Comparison of ENCODE assay signal across 24 cellular contexts in the genomic region with DNA sequence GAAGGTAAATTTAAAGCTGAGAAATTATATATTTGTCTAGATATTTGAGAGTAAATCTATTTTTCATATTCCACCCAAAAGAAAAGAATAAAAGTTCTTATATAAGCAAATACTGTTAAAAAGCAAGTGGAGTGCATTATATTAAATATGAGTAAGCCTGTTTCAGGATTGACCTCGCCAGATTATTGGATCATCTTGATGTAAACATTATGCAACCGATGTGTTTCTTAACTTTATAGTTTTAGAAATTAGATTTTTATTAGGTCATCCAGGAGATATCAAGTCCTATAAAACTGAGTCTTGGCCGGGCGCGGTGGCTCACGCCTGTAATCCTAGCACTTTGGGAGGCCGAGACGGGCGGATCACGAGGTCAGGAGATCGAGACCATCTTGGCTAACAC.
"Had no signal": no experiment of that assay in that cellular context is flagged by ENCODE, and none has a peak within 500 bp of the region (broad histone marks: within the 10 kb centered on the region; RNA-seq: fewer than 3 reads in every experiment).

No MANE protein-coding gene starts in this region.

- DNase-seq: colonic mucosa; cortex of kidney; dermis blood vessel endothelial cell; dorsolateral prefrontal cortex; effector CD4-positive, alpha-beta T cell; effector CD8-positive, alpha-beta T cell; effector memory CD4-positive, alpha-beta T cell; effector memory CD8-positive, alpha-beta T cell; endodermal cell; erythroblast; esophagus squamous epithelium; foreskin keratinocyte; foreskin melanocyte; gastrocnemius medialis; glutamatergic neuron; head of caudate nucleus; heart left ventricle; heart right ventricle had no signal

- H3K27ac ChIP-seq: colonic mucosa, coronary artery, dorsolateral prefrontal cortex, epithelial cell of prostate, esophagus muscularis mucosa, esophagus squamous epithelium, foreskin keratinocyte, gastrocnemius medialis, gastroesophageal sphincter, heart left ventricle, heart right ventricle had no signal

- H3K4me3 ChIP-seq: colonic mucosa, coronary artery, dorsolateral prefrontal cortex, esophagus muscularis mucosa, esophagus squamous epithelium, gastrocnemius medialis, gastroesophageal sphincter, heart left ventricle, heart right ventricle had no signal

- H3K27ac Mint-ChIP-seq: dendritic cell treated with granulocyte-macrophage colony-stimulating factor and Interleukin-4, amounts not matched to agents 40 ng/mL and 50 ng/mL, for 4 days; effector memory CD8-positive, alpha-beta T cell; endodermal cell had no signal

- H3K9me3 ChIP-seq: colonic mucosa, esophagus muscularis mucosa, esophagus squamous epithelium, gastrocnemius medialis, heart left ventricle had no signal

- H3K4me3 Mint-ChIP-seq: dendritic cell treated with granulocyte-macrophage colony-stimulating factor and Interleukin-4, amounts not matched to agents 40 ng/mL and 50 ng/mL, for 4 days; effector memory CD8-positive, alpha-beta T cell; endodermal cell had no signal

- H3K27me3 ChIP-seq: colonic mucosa, dorsolateral prefrontal cortex, esophagus muscularis mucosa, esophagus squamous epithelium, foreskin keratinocyte, gastrocnemius medialis, gastroesophageal sphincter, heart left ventricle, heart right ventricle had no signal

- H3K27me3 Mint-ChIP-seq: dendritic cell treated with granulocyte-macrophage colony-stimulating factor and Interleukin-4, amounts not matched to agents 40 ng/mL and 50 ng/mL, for 4 days had no signal

- H3K4me1 ChIP-seq: colonic mucosa had no signal

- ATAC-seq: effector memory CD8-positive, alpha-beta T cell; esophagus mucosa; foreskin keratinocyte; gastrocnemius medialis; gastroesophageal sphincter; heart left ventricle; heart right ventricle had no signal

- H3K36me3 ChIP-seq: colonic mucosa, esophagus muscularis mucosa, esophagus squamous epithelium, gastrocnemius medialis, gastroesophageal sphincter, heart left ventricle, heart right ventricle had no signal
